ENCODE assay signal across 8 cellular contexts in genomic region chr2:27322301-27322765, GRCh38. TPM values are rescaled to one million over a fixed set of nuclear protein-coding genes. Genes with fewer than 3 reads are reported as not detected.
DNase-seq lines count a peak whose midpoint lies in the region; ATAC-seq and TF ChIP-seq lines count a peak whose summit lies in the region.

No MANE protein-coding gene starts in this region.

- no peak for DNase-seq in AG04449 (ENCODE audit: low read depth, low spot score)
- DNase-seq in GM23248 = peak; percentile 48
- DNase-seq in SK-N-SH = peak; percentile 49
- no peak for DNase-seq in endothelial cell (ENCODE audit: low spot score)
- peak in 3 of 10 donors; percentile 11 to 21 (median 15) for DNase-seq in naive thymus-derived CD8-positive, alpha-beta T cell
- DNase-seq in HCEC 1CT = no peak
- no peak for DNase-seq in NCI-H187 (lab: John Stamatoyannopoulos, UW)

- WGBS in GM23248 (ENCODE audit: low coverage in 1 of 2, low lambda C conversion rate in 2 of 2, missing lambda C conversion rate in 2 of 2), 2 experiments = 7 to 8% methylated on average over 10 of the region's 10 CpGs
- under 1% methylated on average over 9 of the region's 10 CpGs for WGBS in SK-N-SH (ENCODE audit: low lambda C conversion rate)

- TF ChIP-seq RAD21 in SK-N-SH (IDR thresholded peaks at IDR 0.05; ENCODE audit: low read length) = no peak

- in situ Hi-C loops in GM23248 (cut with MboI) = no loop called here

- no peaks in the 10 kb centered on the region for H4K20me1 ChIP-seq in GM23248 (ENCODE audit: insufficient read depth)
- H4K20me1 ChIP-seq in SK-N-SH (ENCODE audit: insufficient read depth) = no peaks in the 10 kb centered on the region

- H2AFZ ChIP-seq in GM23248 (peak overlapping the region; percentile 91), SK-N-SH (ENCODE audit: low read depth) (peak overlapping the region; percentile 68)

- peaks cover 30% of the 10 kb centered on the region for H3F3A ChIP-seq in GM23248 (ENCODE audit: insufficient read depth)
- H3F3A ChIP-seq in SK-N-SH (replicated peaks; ENCODE audit: insufficient read depth) = peaks cover 13% of the 10 kb centered on the region

- H3K4me3 Mint-ChIP-seq in endothelial cell (ENCODE audit: unreplicated experiment) = peak overlapping the region; percentile 98
- peak overlapping the region; percentile 91 to 100 (median 98) for H3K4me3 Mint-ChIP-seq in naive thymus-derived CD8-positive, alpha-beta T cell

- H3K9ac ChIP-seq in GM23248 = peak overlapping the region; percentile 100
- peak overlapping the region; percentile 90 for H3K9ac ChIP-seq in SK-N-SH

- CTCF ChIA-PET in AG04449 (lab: Yijun Ruan, JAX) (interaction anchor here (0.6 to 8.1 kb wide), 9 partner anchors 11 to 56 kb away, joined by 3 to 94 read pairs (median 5); partner anchors contain the start of gene EIF2B4), SK-N-SH (lab: Yijun Ruan, JAX) (interaction anchor here (0.8 to 2.8 kb wide), 6 partner anchors 9 to 93 kb away, joined by 3 to 27 read pairs (median 10); partner anchors contain the start of gene EIF2B4)

- peak overlapping the region; percentile 98 for H3K4me2 ChIP-seq in GM23248 (ENCODE audit: unreplicated experiment)
- peak overlapping the region; percentile 93 for H3K4me2 ChIP-seq in SK-N-SH

- peaks cover 17% of the 10 kb centered on the region for H3K4me1 Mint-ChIP-seq in endothelial cell (ENCODE audit: unreplicated experiment)
- H3K4me1 Mint-ChIP-seq in naive thymus-derived CD8-positive, alpha-beta T cell = peaks cover 12 to 32% (median 31%) of the 10 kb centered on the region in 4 donors

- peak overlapping the region; percentile 100 for H3K27ac Mint-ChIP-seq in endothelial cell (ENCODE audit: unreplicated experiment)
- peak overlapping the region; percentile 97 to 100 (median 99) for H3K27ac Mint-ChIP-seq in naive thymus-derived CD8-positive, alpha-beta T cell

- no peaks in the 10 kb centered on the region for H3K36me3 ChIP-seq in GM23248 (ENCODE audit: low read depth)
- peaks cover 3 to 18% of the 10 kb centered on the region in 2 experiments for H3K36me3 ChIP-seq in SK-N-SH (replicated peaks in 1 of 2; ENCODE audit: control insufficient read depth in 1 of 2, insufficient read depth in 2 of 2, low read length in 1 of 2)

- no peaks in the 10 kb centered on the region for H3K9me3 Mint-ChIP-seq in endothelial cell (ENCODE audit: unreplicated experiment)
- no peaks in the 10 kb centered on the region for H3K9me3 Mint-ChIP-seq in naive thymus-derived CD8-positive, alpha-beta T cell

- H3K27me3 ChIP-seq in GM23248 (replicated peaks; ENCODE audit: insufficient read depth) (no peaks in the 10 kb centered on the region), SK-N-SH (ENCODE audit: insufficient read depth) (no peaks in the 10 kb centered on the region)

- POLR2A ChIA-PET in AG04449 (lab: Yijun Ruan, JAX) = interaction anchor here (0.6 to 2.9 kb wide), 3 partner anchors 14 to 1676 kb away, joined by 3 to 11 read pairs (median 5); partner anchors contain the start of gene GTF3C2
- POLR2A ChIA-PET in SK-N-SH (lab: Yijun Ruan, JAX) = interaction anchor here (0.6 to 2.8 kb wide), 14 partner anchors 8 to 251 kb away, joined by 3 to 16 read pairs (median 5); partner anchors contain the start of genes EIF2B4, GTF3C2, NRBP1 and OST4
- POLR2A ChIA-PET in naive thymus-derived CD8-positive, alpha-beta T cell (lab: Charles Lee) = interaction anchor here (0.6 to 2.7 kb wide), 12 partner anchors 11 to 307 kb away, joined by 3 to 30 read pairs (median 4); partner anchors contain the start of genes CCDC121, EIF2B4, GPN1 and GTF3C2

- TF ChIP-seq EP300 in SK-N-SH (IDR thresholded peaks at IDR 0.05; ENCODE audit: borderline replicate concordance in 1 of 2, low read depth in 1 of 2, low read length in 1 of 2) = no peak

- no peak for TF ChIP-seq CTCF in AG04449 (IDR thresholded peaks at IDR 0.05; ENCODE audit: insufficient read depth, low read length, missing control alignments)
- no peak for TF ChIP-seq CTCF in SK-N-SH (IDR thresholded peaks at IDR 0.05)
- no peak for TF ChIP-seq CTCF in endothelial cell (IDR thresholded peaks at IDR 0.05; ENCODE audit: unreplicated experiment)

- peak overlapping the region; percentile 96 for H3K4me3 ChIP-seq in AG04449 (ENCODE audit: low read depth, low read length)
- peak overlapping the region; percentile 97 for H3K4me3 ChIP-seq in GM23248
- H3K4me3 ChIP-seq in SK-N-SH (ENCODE audit: low read depth in 2 of 2, low read length in 1 of 2) = peak overlapping the region; percentile 76 to 93

- H3K4me1 ChIP-seq in GM23248 (ENCODE audit: insufficient read depth) (peaks cover 23% of the 10 kb centered on the region), SK-N-SH (ENCODE audit: control insufficient read depth in 1 of 2, insufficient read depth in 2 of 2, low read depth in 1 of 2, low read length in 1 of 2) (peaks cover 9 to 24% of the 10 kb centered on the region in 2 experiments; a peak in 3 of 4 replicates)

- H3K27ac ChIP-seq in GM23248 = peak overlapping the region; percentile 96
- H3K27ac ChIP-seq in SK-N-SH (ENCODE audit: low read depth in 2 of 2, low read length in 1 of 2) = peak overlapping the region; percentile 90 to 98

- H3K79me2 ChIP-seq in GM23248 (ENCODE audit: insufficient read depth) = peaks cover 28% of the 10 kb centered on the region
- peaks cover 28% of the 10 kb centered on the region; the same call in 1 of the 2 replicates for H3K79me2 ChIP-seq in SK-N-SH (ENCODE audit: insufficient read depth)

- peak; percentile 9 to 29 for ATAC-seq in naive thymus-derived CD8-positive, alpha-beta T cell
- no peak for ATAC-seq in HG03469 (IDR thresholded peaks at IDR 0.05; ENCODE audit: unreplicated experiment)

- peaks cover 4% of the 10 kb centered on the region for H3K27me3 Mint-ChIP-seq in endothelial cell (ENCODE audit: unreplicated experiment)
- H3K27me3 Mint-ChIP-seq in naive thymus-derived CD8-positive, alpha-beta T cell = no peaks in the 10 kb centered on the region

- H3K9me3 ChIP-seq in GM23248 (ENCODE audit: low read depth) (no peaks in the 10 kb centered on the region), SK-N-SH (no peaks in the 10 kb centered on the region)

- H3K9me2 ChIP-seq in GM23248 (ENCODE audit: insufficient read depth) (no peaks in the 10 kb centered on the region), SK-N-SH (no peaks in the 10 kb centered on the region)

- peaks cover 19% of the 10 kb centered on the region for H3K36me3 Mint-ChIP-seq in endothelial cell (ENCODE audit: low read depth, unreplicated experiment)
- H3K36me3 Mint-ChIP-seq in naive thymus-derived CD8-positive, alpha-beta T cell = peaks cover 6 to 20% (median 10%) of the 10 kb centered on the region in 3 donors

TF ChIP-seq in SK-N-SH, 30 proteins besides CTCF, POLR2A, EP300 and RAD21:
- TF ChIP-seq MEF2A (IDR thresholded peaks at IDR 0.05; ENCODE audit: borderline replicate concordance, low read depth) (no peak), NFIC (IDR thresholded peaks at IDR 0.05; ENCODE audit: borderline replicate concordance) (no peak), SIN3A (IDR thresholded peaks at IDR 0.05; ENCODE audit: borderline replicate concordance, low read depth, low read length) (0 out of 2 replicates have a peak, but pooled peaks have one; percentile 42), ELF1 (IDR thresholded peaks at IDR 0.05) (peak; percentile 6; the same call in 1 of the 2 replicates)

RNA-seq across cellular contexts. Expression of gene MPV17, which starts 0.6 kb away (rescaled TPM):
- 91.0 and 94.0 TPM in 2 replicates for total RNA-seq in GM23248 (2014; rRNA removed; shearing (Covaris generic))
- polyA plus RNA-seq in GM23248 (2016; fragmentation: Nextera tagmentation; extraction: Ambion mirVana) = 128 and 138 TPM in 2 replicates
- polyA plus RNA-seq in SK-N-SH (2012; rRNA removed) = 255 and 265 TPM in 2 replicates
- polyA plus RNA-seq in SK-N-SH (2012; cell fraction: cytosol; rRNA removed) = 202 and 227 TPM in 2 replicates
- 276 and 373 TPM in 2 replicates for polyA plus RNA-seq in SK-N-SH (2012; cell fraction: nucleus; rRNA removed)
- total RNA-seq in endothelial cell (ENCODE audit: unreplicated experiment) = 55.0 TPM
- 100 to 1,000 TPM; 109 to 111 TPM for total RNA-seq in naive thymus-derived CD8-positive, alpha-beta T cell
- 100 to 1,000 TPM; 110 to 135 (median 124) TPM for polyA plus RNA-seq in naive thymus-derived CD8-positive, alpha-beta T cell

RNA-seq across cellular contexts. Expression of gene UCN, which starts 14.1 kb away (rescaled TPM):
- total RNA-seq in GM23248 (2014; rRNA removed; shearing (Covaris generic)) = not detected in 2 replicates
- polyA plus RNA-seq in GM23248 (2016; fragmentation: Nextera tagmentation; extraction: Ambion mirVana) = 1.3 and 1.6 TPM in 2 replicates
- 2.8 and 2.9 TPM in 2 replicates for polyA plus RNA-seq in SK-N-SH (2012; rRNA removed)
- polyA plus RNA-seq in SK-N-SH (2012; cell fraction: cytosol; rRNA removed) = 0.66 and 0.90 TPM in 2 replicates
- 21.6 and 37.2 TPM in 2 replicates for polyA plus RNA-seq in SK-N-SH (2012; cell fraction: nucleus; rRNA removed)
- total RNA-seq in endothelial cell (ENCODE audit: unreplicated experiment) = 1.5 TPM
- 1 to 10 TPM; 5.9 to 6.9 TPM for total RNA-seq in naive thymus-derived CD8-positive, alpha-beta T cell
- polyA plus RNA-seq in naive thymus-derived CD8-positive, alpha-beta T cell = 1 to 10 TPM in 2 of 3 donors, under 1 TPM in 1; 0.54 to 1.3 (median 1.2) TPM

RNA-seq across cellular contexts. Expression of gene GTF3C2, which starts 34.2 kb away (rescaled TPM):
- 22.6 and 43.1 TPM in 2 replicates for total RNA-seq in GM23248 (2014; rRNA removed; shearing (Covaris generic))
- 23.8 and 26.4 TPM in 2 replicates for polyA plus RNA-seq in GM23248 (2016; fragmentation: Nextera tagmentation; extraction: Ambion mirVana)
- polyA plus RNA-seq in SK-N-SH (2012; rRNA removed) = 65.8 and 76.0 TPM in 2 replicates
- polyA plus RNA-seq in SK-N-SH (2012; cell fraction: cytosol; rRNA removed) = 44.7 and 53.9 TPM in 2 replicates
- polyA plus RNA-seq in SK-N-SH (2012; cell fraction: nucleus; rRNA removed) = 131 and 185 TPM in 2 replicates
- total RNA-seq in endothelial cell (ENCODE audit: unreplicated experiment) = 61.4 TPM
- 100 to 1,000 TPM in 1 of 2 experiments, 10 to 100 TPM in 1; 96.5 to 105 TPM for total RNA-seq in naive thymus-derived CD8-positive, alpha-beta T cell
- polyA plus RNA-seq in naive thymus-derived CD8-positive, alpha-beta T cell = 10 to 100 TPM; 26.2 to 46.1 (median 31.3) TPM

RNA-seq across cellular contexts. Expression of gene TRIM54, which starts 40.1 kb away (rescaled TPM):
- not detected in 2 replicates for total RNA-seq in GM23248 (2014; rRNA removed; shearing (Covaris generic))
- not detected in 2 replicates for polyA plus RNA-seq in GM23248 (2016; fragmentation: Nextera tagmentation; extraction: Ambion mirVana)
- polyA plus RNA-seq in SK-N-SH (2012; rRNA removed) = 0.28 and 0.36 TPM in 2 replicates
- 0.13 and 0.22 TPM in 2 replicates for polyA plus RNA-seq in SK-N-SH (2012; cell fraction: cytosol; rRNA removed)
- 0.63 and 0.81 TPM in 2 replicates for polyA plus RNA-seq in SK-N-SH (2012; cell fraction: nucleus; rRNA removed)
- not detected for total RNA-seq in endothelial cell (ENCODE audit: unreplicated experiment)
- under 1 TPM in 1 of 2 experiments, not detected in 1; 0.19 TPM for total RNA-seq in naive thymus-derived CD8-positive, alpha-beta T cell
- not detected for polyA plus RNA-seq in naive thymus-derived CD8-positive, alpha-beta T cell

RNA-seq across cellular contexts. Expression of gene DNAJC5G, which starts 47.1 kb away (rescaled TPM):
- total RNA-seq in GM23248 (2014; rRNA removed; shearing (Covaris generic)) = not detected in 2 replicates
- not detected in 2 replicates for polyA plus RNA-seq in GM23248 (2016; fragmentation: Nextera tagmentation; extraction: Ambion mirVana)
- polyA plus RNA-seq in SK-N-SH (2012; rRNA removed) = 0.18 TPM in 1 of 2 replicates, not detected in the other
- not detected in 2 replicates for polyA plus RNA-seq in SK-N-SH (2012; cell fraction: cytosol; rRNA removed)
- 0.11 and 0.13 TPM in 2 replicates for polyA plus RNA-seq in SK-N-SH (2012; cell fraction: nucleus; rRNA removed)
- total RNA-seq in endothelial cell (ENCODE audit: unreplicated experiment) = not detected
- not detected for total RNA-seq in naive thymus-derived CD8-positive, alpha-beta T cell
- not detected for polyA plus RNA-seq in naive thymus-derived CD8-positive, alpha-beta T cell

Comparison
In these comparisons a context has a peak if more than half of its experiments do, and no peak if none do; other contexts are left out.
1. DNase-seq: peak in GM23248 (single experiment) and SK-N-SH (single experiment); none in AG04449 (single experiment), endothelial cell (single experiment), HCEC 1CT (single experiment) and NCI-H187 (0 of 2).
2. Peak in every context shown above with its lines, with median percentiles within 50 percentile points of each other: H3K4me3 ChIP-seq.